Comparison of ENCODE assay signal across 8 cellular contexts in the genomic region with DNA sequence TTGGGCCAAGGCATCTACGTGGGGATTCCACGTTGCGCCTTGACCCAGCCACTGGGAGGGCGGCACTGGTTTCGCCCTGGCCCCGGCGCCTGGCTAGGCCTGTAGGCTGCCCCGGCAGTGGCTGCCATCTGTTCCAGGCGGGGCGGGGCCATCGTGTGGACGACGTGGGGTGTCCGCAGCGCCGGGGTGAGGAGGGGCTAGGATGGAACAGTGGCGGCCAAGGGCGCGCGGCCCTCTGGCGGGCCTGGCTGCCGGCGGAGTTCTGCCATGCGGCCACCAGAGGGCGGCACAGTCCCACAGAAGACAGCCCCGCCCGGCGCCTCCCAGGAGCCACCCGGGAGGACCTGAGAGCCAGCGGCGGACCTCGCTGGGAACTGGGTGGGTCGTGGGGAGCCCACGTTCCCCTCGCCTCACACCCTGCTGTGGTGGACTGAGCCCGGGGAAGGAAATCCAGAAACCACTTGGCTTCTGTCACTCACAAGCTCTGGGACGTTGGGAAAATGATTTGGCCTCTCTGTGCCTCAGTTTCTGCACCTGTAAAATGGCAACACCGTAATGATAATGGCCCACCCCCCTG. TPM values are rescaled to one million over a fixed set of nuclear protein-coding genes. Genes with fewer than 3 reads are reported as not detected.
DNase-seq lines count a peak whose midpoint lies in the region; ATAC-seq and TF ChIP-seq lines count a peak whose summit lies in the region.

No MANE protein-coding gene starts in this region.

- TF ChIP-seq CTCF in omental fat pad (IDR thresholded peaks at IDR 0.05) (peak in 2 of 3 donors; percentile 34 to 91), thyroid gland (IDR thresholded peaks at IDR 0.05) (peak; percentile 64 to 93 (median 88))

- in situ Hi-C loops in KBM-7 (cut with MboI; ENCODE audit: low pct_unique_long_range_greater_than_20kb, low sequenced_read_pairs), result loop anchor here (25.0 kb wide), 1 partner anchor 475 kb away; no protein-coding TSS in a partner anchor

- intact Hi-C loops in thyroid gland (cut with DNase I), result loop anchor here (5.0 kb wide), 1 partner anchor 475 kb away; no protein-coding TSS in a partner anchor

- WGBS in thyroid gland, 2 donors, result 10 to 16% methylated on average over 17 to 20 of the region's 38 CpGs

- H3K27ac ChIP-seq in thyroid gland, result no peak overlapping the region

- H3K9me3 ChIP-seq in thyroid gland, result no peaks in the 10 kb centered on the region

- no peaks in the 10 kb centered on the region for H3K27me3 ChIP-seq in thyroid gland

- H3K4me1 ChIP-seq in thyroid gland, result peaks cover 0 to 5% of the 10 kb centered on the region in 2 donors

- peak; percentile 79 for DNase-seq in Daoy (ENCODE audit: low read depth)
- DNase-seq in KBM-7, result peak; percentile 73
- peak; percentile 82 to 90 for DNase-seq in SHP77 (lab: John Stamatoyannopoulos, UW)
- DNase-seq in activated T-helper 9 cell treated with anti-CD3 and anti-CD28 coated beads, Interleukin-2, amount 50 U/mL, for 16 hours (ENCODE audit: low read depth), result peak; percentile 68
- peak; percentile 22 for DNase-seq in foreskin melanocyte
- peak; percentile 72 for DNase-seq in omental fat pad (ENCODE audit: low spot score)
- peak; percentile 69 to 73 for DNase-seq in thyroid gland

- no peak overlapping the region for H3K4me3 ChIP-seq in thyroid gland (replicated peaks in 1 of 3)

- ATAC-seq in omental fat pad (ENCODE audit: low FRiP score) (peak; percentile 82), HG03442 (IDR thresholded peaks at IDR 0.05; ENCODE audit: unreplicated experiment) (no peak)

- no peak for TF ChIP-seq POLR2A in thyroid gland (IDR thresholded peaks at IDR 0.05)

- no peaks in the 10 kb centered on the region for H3K36me3 ChIP-seq in thyroid gland

RNA-seq across cellular contexts. Expression of a gene that starts 22.6 kb away (rescaled TPM):
- total RNA-seq in Daoy (2014; rRNA removed; shearing (Covaris generic)), result 12.3 and 34.2 TPM in 2 replicates
- 10 to 100 TPM; 37.5 to 89.0 (median 62.8) TPM for total RNA-seq in omental fat pad
- total RNA-seq in thyroid gland, result 10 to 100 TPM; 39.6 to 52.5 (median 44.9) TPM

Comparison
In these comparisons a context has a peak if more than half of its experiments do, and no peak if none do; other contexts are left out.
1. DNase-seq: peak in every context shown above with its lines; median percentile 86 in SHP77; 79 in Daoy; 73 in KBM-7; 72 in omental fat pad; 71 in thyroid gland; 68 in activated T-helper 9 cell treated with anti-CD3 and anti-CD28 coated beads, Interleukin-2, amount 50 U/mL, for 16 hours; 22 in foreskin melanocyte.